9 cellular contexts compared by ENCODE assay signal in genomic region chr9:91359734-91360470, GRCh38. TPM values are rescaled to one million over a fixed set of nuclear protein-coding genes. Genes with fewer than 3 reads are reported as not detected.
DNase-seq lines count a peak whose midpoint lies in the region; ATAC-seq and TF ChIP-seq lines count a peak whose summit lies in the region.
"Had no signal": no experiment of that assay in that cellular context is flagged by ENCODE, and none has a peak within 500 bp of the region (broad histone marks: within the 10 kb centered on the region; RNA-seq: fewer than 3 reads in every experiment).

No MANE protein-coding gene starts in this region.

- H3K4me3 ChIP-seq in iPS-15b (ENCODE audit: low read depth, low read length) (peak overlapping the region; percentile 81), stomach smooth muscle (ENCODE audit: low read length in 2 of 2) (peak overlapping the region; percentile 96 to 97)

- H3K9me3 Mint-ChIP-seq in activated T-cell treated with anti-CD3 and anti-CD28 coated beads, Interleukin-2, amount 50 U/mL, for 4 hours, result no peaks in the 10 kb centered on the region
- H3K9me3 Mint-ChIP-seq in WTC11, result peaks cover 4% of the 10 kb centered on the region; the same call in 1 of the 2 replicates

- POLR2A ChIA-PET in WTC11 (lab: Charles Lee), result no interaction called here

- H3K4me1 ChIP-seq in iPS-15b (ENCODE audit: control insufficient read depth, insufficient read depth, low read length), result peaks cover 9% of the 10 kb centered on the region
- H3K4me1 ChIP-seq in stomach smooth muscle (ENCODE audit: control insufficient read depth, insufficient read depth, low read length), result peaks cover 11% of the 10 kb centered on the region

- no peaks in the 10 kb centered on the region for H3K27me3 Mint-ChIP-seq in activated T-cell treated with anti-CD3 and anti-CD28 coated beads, Interleukin-2, amount 50 U/mL, for 4 hours (ENCODE audit: low read depth)
- H3K27me3 Mint-ChIP-seq in WTC11 (ENCODE audit: low read depth), result no peaks in the 10 kb centered on the region

- DNase-seq in activated T-cell treated with anti-CD3 and anti-CD28 coated beads, Interleukin-2, amount 50 U/mL, for 4 hours, result no peak
- no peak for DNase-seq in activated T-cell treated with anti-CD3 and anti-CD28 coated beads, Interleukin-2, amount 50 U/mL, for 48 hours
- DNase-seq in WTC11 (ENCODE audit: low spot score), result no peak
- DNase-seq in activated gamma-delta T cell treated with Interleukin-2 at 50 U/mL for 16 hours, result no peak
- DNase-seq in midbrain (lab: John Stamatoyannopoulos, UW), result no peak
- DNase-seq: cortex of kidney had no signal

- CTCF ChIA-PET in WTC11 (lab: Charles Lee), result interaction anchor here (1.1 to 1.3 kb wide), 2 partner anchors 14 to 66 kb away, joined by 6 to 8 read pairs; no protein-coding TSS in a partner anchor

- ATAC-seq in activated T-cell treated with anti-CD3 and anti-CD28 coated beads, Interleukin-2, amount 50 U/mL, for 4 hours, result no peak
- ATAC-seq in WTC11 (no peak), HG02759 (IDR thresholded peaks at IDR 0.05; ENCODE audit: unreplicated experiment) (no peak)

- H3K27me3 ChIP-seq in iPS-15b (ENCODE audit: control insufficient read depth, insufficient read depth, low read length) (no peaks in the 10 kb centered on the region), stomach smooth muscle (ENCODE audit: control insufficient read depth in 1 of 2, insufficient read depth in 2 of 2, low read length in 2 of 2) (no peaks in the 10 kb centered on the region)

- no peak overlapping the region for H3K27ac ChIP-seq in stomach smooth muscle (ENCODE audit: low read length)

- H3K36me3 ChIP-seq in iPS-15b (ENCODE audit: control insufficient read depth, insufficient read depth, low read length) (no peaks in the 10 kb centered on the region), stomach smooth muscle (ENCODE audit: control insufficient read depth in 2 of 2, insufficient read depth in 2 of 2, low read length in 2 of 2) (peaks cover 0 to 2% of the 10 kb centered on the region in 2 donors)

- TF ChIP-seq CTCF in WTC11 (IDR thresholded peaks at IDR 0.05), result no peak

- no peak overlapping the region for H3K9ac ChIP-seq in iPS-15b (ENCODE audit: low read depth, low read length)
- H3K9ac ChIP-seq in stomach smooth muscle (ENCODE audit: low read length in 2 of 2), result no peak overlapping the region

- H3K36me3 Mint-ChIP-seq in activated T-cell treated with anti-CD3 and anti-CD28 coated beads, Interleukin-2, amount 50 U/mL, for 4 hours (ENCODE audit: insufficient read depth), result peaks cover 29% of the 10 kb centered on the region
- H3K36me3 Mint-ChIP-seq in WTC11, result peaks cover 21% of the 10 kb centered on the region

- peaks cover 51% of the 10 kb centered on the region for H3K4me1 Mint-ChIP-seq in activated T-cell treated with anti-CD3 and anti-CD28 coated beads, Interleukin-2, amount 50 U/mL, for 4 hours (ENCODE audit: low read depth)
- peaks cover 35% of the 10 kb centered on the region for H3K4me1 Mint-ChIP-seq in WTC11

- H3K9me3 ChIP-seq in iPS-15b (ENCODE audit: control insufficient read depth, insufficient read depth, low read length) (no peaks in the 10 kb centered on the region), stomach smooth muscle (ENCODE audit: control insufficient read depth in 2 of 2, low read length in 2 of 2) (no peaks in the 10 kb centered on the region)

- H3K4me3 Mint-ChIP-seq in activated T-cell treated with anti-CD3 and anti-CD28 coated beads, Interleukin-2, amount 50 U/mL, for 4 hours, result peak overlapping the region; percentile 96
- peak overlapping the region; percentile 96 for H3K4me3 Mint-ChIP-seq in WTC11

- H3K27ac Mint-ChIP-seq in WTC11, result peak overlapping the region; percentile 98; the same call in 1 of the 2 replicates

TF ChIP-seq in WTC11, 78 proteins besides CTCF, POLR2A, EP300 and RAD21:
- TF ChIP-seq ZNF317 (CRISPR knock-in tag; IDR thresholded peaks at IDR 0.05; ENCODE audit: borderline replicate concordance, low read depth) (no peak), USF2 (CRISPR knock-in tag; IDR thresholded peaks at IDR 0.05) (no peak), KAT7 (CRISPR knock-in tag; IDR thresholded peaks at IDR 0.05; ENCODE audit: borderline replicate concordance) (no peak), ATF2 (CRISPR knock-in tag; IDR thresholded peaks at IDR 0.05; ENCODE audit: borderline replicate concordance, low read depth) (no peak), ZNF425 (CRISPR knock-in tag; conservative IDR thresholded peaks at IDR 0.05) (no peak), PREB (CRISPR knock-in tag; IDR thresholded peaks at IDR 0.05; ENCODE audit: borderline replicate concordance) (no peak), ELF4 (CRISPR knock-in tag; IDR thresholded peaks at IDR 0.05; ENCODE audit: low read depth) (no peak)

RNA-seq across cellular contexts. Expression of gene AUH, which starts 1.8 kb away (rescaled TPM):
- 10 to 100 TPM; 23.6 to 24.6 (median 23.8) TPM for total RNA-seq in activated T-cell treated with anti-CD3 and anti-CD28 coated beads, Interleukin-2, amount 50 U/mL, for 4 hours
- 30.4 to 32.3 TPM (median 32.0 TPM) in 3 replicates for total RNA-seq in WTC11 (2021)
